In genomic region chr1:16440150-16440479, GRCh38 we compare ENCODE assay signal across 8 cellular contexts. TPM values are rescaled to one million over a fixed set of nuclear protein-coding genes. Genes with fewer than 3 reads are reported as not detected.
DNase-seq lines count a peak whose midpoint lies in the region; ATAC-seq and TF ChIP-seq lines count a peak whose summit lies in the region.

No MANE protein-coding gene starts in this region.

- no peaks in the 10 kb centered on the region for H3K27me3 Mint-ChIP-seq in CD4-positive, alpha-beta T cell

- peak overlapping the region; percentile 100 for H3K27ac ChIP-seq in CD4-positive, alpha-beta T cell (ENCODE audit: low read depth, low read length)
- H3K27ac ChIP-seq in RWPE2 (ENCODE audit: poor library complexity, severe bottlenecking), result peak overlapping the region; percentile 55
- H3K27ac ChIP-seq in sigmoid colon, result peak overlapping the region; percentile 75 to 79 (median 78)

- peaks cover 33% of the 10 kb centered on the region for H3K4me1 Mint-ChIP-seq in CD4-positive, alpha-beta T cell (ENCODE audit: low read depth)

- H3K4me3 Mint-ChIP-seq in CD4-positive, alpha-beta T cell, result peak overlapping the region; percentile 99

- intact Hi-C loops in CD4-positive, alpha-beta T cell (cut with DNase I, micrococcal nuclease), result loop anchor here (2.0 to 10.0 kb wide), 5 partner anchors 55 to 175 kb away; partner anchors contain the start of genes SZRD1 (in 2 of the 2) and FBXO42 (in 1 of the 2)
- intact Hi-C loops in sigmoid colon (cut with DNase I), result loop anchor here (1.0 to 10.0 kb wide), 4 partner anchors 53 to 233 kb away; partner anchors contain the start of gene NBPF1

- peaks cover 48% of the 10 kb centered on the region for H3K36me3 Mint-ChIP-seq in CD4-positive, alpha-beta T cell (ENCODE audit: low read depth)

- TF ChIP-seq EP300 in sigmoid colon (IDR thresholded peaks at IDR 0.05), result no peak

- CTCF ChIA-PET in CD4-positive, alpha-beta T cell (lab: Charles Lee), result interaction anchor here (1.1 to 1.9 kb wide), 8 partner anchors 9 to 202 kb away, joined by 3 to 13 read pairs (median 6); partner anchors contain the start of gene FBXO42

- WGBS in sigmoid colon, 2 donors, result 40 to 41% methylated on average over 7 of the region's 7 CpGs

- no peaks in the 10 kb centered on the region for H3K27me3 ChIP-seq in CD4-positive, alpha-beta T cell (ENCODE audit: control insufficient read depth, insufficient read depth, low read length)
- H3K27me3 ChIP-seq in RWPE2 (ENCODE audit: insufficient read depth, poor library complexity, severe bottlenecking) (no peaks in the 10 kb centered on the region), sigmoid colon (no peaks in the 10 kb centered on the region)

- H3K9me3 ChIP-seq in CD4-positive, alpha-beta T cell (ENCODE audit: control insufficient read depth, low read length), result no peaks in the 10 kb centered on the region
- H3K9me3 ChIP-seq in RWPE2 (ENCODE audit: severe bottlenecking) (no peaks in the 10 kb centered on the region), sigmoid colon (no peaks in the 10 kb centered on the region)

- no peaks in the 10 kb centered on the region for H3K9me3 Mint-ChIP-seq in CD4-positive, alpha-beta T cell

- no peak for TF ChIP-seq POLR2A in sigmoid colon (IDR thresholded peaks at IDR 0.05)

- H3K36me3 ChIP-seq in RWPE2 (ENCODE audit: low read depth) (peaks cover 32% of the 10 kb centered on the region), sigmoid colon (peaks cover 0 to 19% (median 7%) of the 10 kb centered on the region in 4 donors)

- POLR2A ChIA-PET in CD4-positive, alpha-beta T cell (lab: Charles Lee), result interaction anchor here (0.8 to 3.0 kb wide), 14 partner anchors 9 to 606 kb away, joined by 3 to 39 read pairs (median 4); partner anchors contain the start of genes FBXO42 and SZRD1

- H3K4me1 ChIP-seq in RWPE2 (ENCODE audit: insufficient read depth, poor library complexity, severe bottlenecking) (peaks cover 3% of the 10 kb centered on the region), sigmoid colon (peaks cover 0 to 35% (median 24%) of the 10 kb centered on the region in 4 donors)

- H3K27ac Mint-ChIP-seq in CD4-positive, alpha-beta T cell, result peak overlapping the region; percentile 97

- H3K4me3 ChIP-seq in RWPE2 (ENCODE audit: severe bottlenecking) (peak overlapping the region; percentile 79), fibroblast of the aortic adventitia (ENCODE audit: low read depth, low read length) (peak overlapping the region; percentile 45), sigmoid colon (peak overlapping the region; percentile 79 to 92 (median 87))

- no peak for TF ChIP-seq CTCF in CD4-positive, alpha-beta T cell (IDR thresholded peaks at IDR 0.05)
- no peak for TF ChIP-seq CTCF in RWPE2 (IDR thresholded peaks at IDR 0.05; ENCODE audit: poor library complexity, severe bottlenecking)
- no peak for TF ChIP-seq CTCF in fibroblast of the aortic adventitia (IDR thresholded peaks at IDR 0.05; ENCODE audit: insufficient read depth, low read length)
- no peak for TF ChIP-seq CTCF in sigmoid colon (IDR thresholded peaks at IDR 0.05)

- DNase-seq in CD4-positive, alpha-beta T cell, result no peak
- no peak for DNase-seq in RWPE2 (ENCODE audit: low spot score)
- peak; percentile 21 for DNase-seq in fibroblast of the aortic adventitia (ENCODE audit: low read depth)
- DNase-seq in sigmoid colon, result no peak
- DNase-seq in activated effector memory CD4-positive, alpha-beta T cell treated with anti-CD3 and anti-CD28 coated beads, Interleukin-2, amount 50 U/mL, for 16 hours, result no peak

- ATAC-seq in CD4-positive, alpha-beta T cell (ENCODE audit: poor library complexity), result no peak
- peak; percentile 15 for ATAC-seq in GM21447 (IDR thresholded peaks at IDR 0.05; ENCODE audit: unreplicated experiment)
- ATAC-seq in RWPE2 (ENCODE audit: low read depth), result peak; percentile 30
- ATAC-seq in GM19397 (IDR thresholded peaks at IDR 0.05; ENCODE audit: unreplicated experiment), result no peak
- ATAC-seq in HG03108 (IDR thresholded peaks at IDR 0.05; ENCODE audit: unreplicated experiment), result no peak

RNA-seq across cellular contexts. Expression of gene NECAP2, which starts 0.4 kb away (rescaled TPM):
- total RNA-seq in CD4-positive, alpha-beta T cell, result 10 to 100 TPM; 65.8 to 66.0 TPM
- total RNA-seq in fibroblast of the aortic adventitia (ENCODE audit: low replicate concordance) (71.5 and 73.9 TPM in 2 replicates), sigmoid colon (10 to 100 TPM; 22.8 to 38.0 (median 31.2) TPM)
- polyA plus RNA-seq in sigmoid colon, result 10 to 100 TPM; 54.7 to 59.2 (median 59.1) TPM

RNA-seq across cellular contexts. Expression of gene SPATA21, which starts 2.9 kb away (rescaled TPM):
- total RNA-seq in CD4-positive, alpha-beta T cell, result not detected
- total RNA-seq in fibroblast of the aortic adventitia (ENCODE audit: low replicate concordance) (not detected in 2 replicates), sigmoid colon (not detected)
- under 1 TPM; under 0.01 to 0.23 (median 0.17) TPM for polyA plus RNA-seq in sigmoid colon

Comparison
In these comparisons a context has a peak if more than half of its experiments do, and no peak if none do; other contexts are left out.
1. ATAC-seq: peak in GM21447 (single experiment) and RWPE2 (single experiment); none in CD4-positive, alpha-beta T cell (single experiment), GM19397 (single experiment) and HG03108 (single experiment).
2. Peak in every context shown above with its lines, with median percentiles within 50 percentile points of each other: H3K27ac ChIP-seq and H3K4me3 ChIP-seq.